ENCODE assay signal across 27 cellular contexts in the genomic region with DNA sequence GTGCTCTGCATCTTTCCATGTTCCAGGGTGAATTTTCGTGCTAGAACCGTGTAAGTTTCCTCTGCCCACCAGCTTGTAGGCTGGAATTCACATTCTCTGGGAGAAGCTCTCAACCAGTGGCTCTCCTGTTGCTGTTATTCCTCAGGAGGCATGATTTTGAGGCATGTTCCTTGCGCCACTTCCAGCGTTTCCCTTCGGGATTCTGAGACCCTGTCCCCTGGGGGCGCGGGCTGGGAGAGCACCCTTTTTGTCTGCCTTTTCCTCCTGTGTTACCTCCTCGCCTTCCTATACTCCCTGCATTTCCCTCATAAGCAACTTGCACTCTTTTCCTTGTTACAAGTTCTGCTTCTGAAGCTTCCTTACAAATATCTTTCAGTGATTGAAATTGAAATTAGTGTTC.
DNase-seq lines count a peak whose midpoint lies in the region; ATAC-seq and TF ChIP-seq lines count a peak whose summit lies in the region.
"Had no signal": no experiment of that assay in that cellular context is flagged by ENCODE, and none has a peak within 500 bp of the region (broad histone marks: within the 10 kb centered on the region; RNA-seq: fewer than 3 reads in every experiment).

No MANE protein-coding gene starts in this region.

- H3K4me1 Mint-ChIP-seq in Caco-2 (ENCODE audit: low read depth, unreplicated experiment) (peaks cover 16% of the 10 kb centered on the region), WTC11 (peaks cover 47% of the 10 kb centered on the region), nephron (peaks cover 14% of the 10 kb centered on the region)
- H3K4me1 Mint-ChIP-seq in naive thymus-derived CD4-positive, alpha-beta T cell, result no peaks in the 10 kb centered on the region
- H3K4me1 Mint-ChIP-seq: B cell had no signal

- CTCF ChIA-PET in Caco-2 (lab: Charles Lee), result no interaction called here
- CTCF ChIA-PET in WTC11 (lab: Charles Lee), result interaction anchor here (1.2 kb wide), 1 partner anchor 451 kb away, joined by 3 read pairs; no protein-coding TSS in a partner anchor
- CTCF ChIA-PET in naive thymus-derived CD4-positive, alpha-beta T cell (lab: Charles Lee), result no interaction called here

- peaks cover 6% of the 10 kb centered on the region for H3K36me3 Mint-ChIP-seq in Caco-2 (ENCODE audit: insufficient read depth, unreplicated experiment)
- H3K36me3 Mint-ChIP-seq in WTC11, result no peaks in the 10 kb centered on the region
- H3K36me3 Mint-ChIP-seq in nephron (ENCODE audit: low read depth), result no peaks in the 10 kb centered on the region
- peaks cover 0 to 3% (median 0%) of the 10 kb centered on the region in 5 donors for H3K36me3 Mint-ChIP-seq in naive thymus-derived CD4-positive, alpha-beta T cell
- H3K36me3 Mint-ChIP-seq: CD8-positive, alpha-beta T cell had no signal

- no TSS peak for BruUV-seq in Caco-2 (replicated peaks; lab: Mats Ljungman, UMichigan)

- intact Hi-C loops in Caco-2 (cut with micrococcal nuclease; ENCODE audit: unreplicated experiment), result loop anchor here (5.0 kb wide), 1 partner anchor 76 kb away; no protein-coding TSS in a partner anchor
- intact Hi-C loops in naive thymus-derived CD4-positive, alpha-beta T cell (cut with micrococcal nuclease), result no loop called here

- no peaks in the 10 kb centered on the region for H3K36me3 ChIP-seq in Caco-2 (ENCODE audit: control insufficient read depth, insufficient read depth, low read length)
- no peaks in the 10 kb centered on the region for H3K36me3 ChIP-seq in naive thymus-derived CD4-positive, alpha-beta T cell (ENCODE audit: control insufficient read depth in 2 of 3, insufficient read depth in 3 of 3, low read length in 3 of 3)
- H3K36me3 ChIP-seq: MG63, SJCRH30 had no signal

- no peak overlapping the region for H3K4me3 ChIP-seq in Caco-2 (ENCODE audit: low read depth, low read length)
- no peak overlapping the region for H3K4me3 ChIP-seq in naive thymus-derived CD4-positive, alpha-beta T cell (ENCODE audit: low read length)
- H3K4me3 ChIP-seq: MG63, SJCRH30 had no signal

- H3K27ac ChIP-seq in naive thymus-derived CD4-positive, alpha-beta T cell (ENCODE audit: low read depth, low read length), result no peak overlapping the region
- H3K27ac ChIP-seq: 22Rv1, C4-2B, SJCRH30 had no signal

- no peaks in the 10 kb centered on the region for H3K27me3 Mint-ChIP-seq in Caco-2 (ENCODE audit: insufficient read depth, unreplicated experiment)
- no peaks in the 10 kb centered on the region for H3K27me3 Mint-ChIP-seq in WTC11 (ENCODE audit: low read depth)
- H3K27me3 Mint-ChIP-seq in nephron (ENCODE audit: low read depth), result no peaks in the 10 kb centered on the region
- H3K27me3 Mint-ChIP-seq in naive thymus-derived CD4-positive, alpha-beta T cell, result no peaks in the 10 kb centered on the region
- H3K27me3 Mint-ChIP-seq: B cell had no signal

- peak; percentile 78 for ATAC-seq in WTC11
- no peak for ATAC-seq in naive thymus-derived CD4-positive, alpha-beta T cell
- ATAC-seq: CD8-positive, alpha-beta T cell; PC-3; SK-N-SH treated with all-trans-retinoic acid at 6 μM for 48 hours had no signal

- no peak overlapping the region for H3K4me3 Mint-ChIP-seq in Caco-2 (ENCODE audit: unreplicated experiment)
- no peak overlapping the region for H3K4me3 Mint-ChIP-seq in WTC11
- no peak overlapping the region for H3K4me3 Mint-ChIP-seq in nephron
- H3K4me3 Mint-ChIP-seq in naive thymus-derived CD4-positive, alpha-beta T cell, result no peak overlapping the region
- H3K4me3 Mint-ChIP-seq: B cell; CD8-positive, alpha-beta T cell had no signal

- H3K27ac Mint-ChIP-seq in Caco-2 (ENCODE audit: unreplicated experiment) (peak overlapping the region; percentile 18), WTC11 (peak overlapping the region; percentile 35), nephron (peak overlapping the region; percentile 1 to 76 (median 5))
- H3K27ac Mint-ChIP-seq in naive thymus-derived CD4-positive, alpha-beta T cell, result no peak overlapping the region
- H3K27ac Mint-ChIP-seq: B cell; CD8-positive, alpha-beta T cell had no signal

- no peak for DNase-seq in Caco-2
- DNase-seq in WTC11 (ENCODE audit: low spot score), result peak; percentile 36
- DNase-seq in iPS-NIHi11 (ENCODE audit: low spot score), result peak; percentile 23
- no peak for DNase-seq in naive thymus-derived CD4-positive, alpha-beta T cell
- no peak for DNase-seq in stimulated activated CD4-positive, alpha-beta T cell treated with anti-CD3 and anti-CD28 coated beads, Interleukin-4, amount 100 ng/mL, for 1 hour
- DNase-seq in central memory CD4-positive, alpha-beta T cell, result no peak
- DNase-seq in NCI-H1417 (lab: John Stamatoyannopoulos, UW), result no peak
- DNase-seq: CD8-positive, alpha-beta T cell; DMS 273 treated with DMSO at 0.1 percent for 48 hours; DMS79; GOT3; IMR-90; KG1; MG63; NCI-H1105 treated with DMSO at 0.1 percent for 48 hours; NCI-H2029; NCI-H446; NCI-H526; NCI-H82; NK-92 treated with Interleukin-12 subunit alpha and Interleukin-12 subunit beta, amount 100 ng/mL, for 24 hours; PC-3; SJCRH30 had no signal

- H3K4me1 ChIP-seq in Caco-2, result peaks cover 24% of the 10 kb centered on the region
- no peaks in the 10 kb centered on the region for H3K4me1 ChIP-seq in naive thymus-derived CD4-positive, alpha-beta T cell (ENCODE audit: control insufficient read depth in 2 of 2, insufficient read depth in 2 of 2, low read length in 2 of 2)
- H3K4me1 ChIP-seq: SJCRH30 had no signal

- no peaks in the 10 kb centered on the region for H3K27me3 ChIP-seq in Caco-2 (replicated peaks; ENCODE audit: control insufficient read depth, insufficient read depth, low read length)
- no peaks in the 10 kb centered on the region for H3K27me3 ChIP-seq in naive thymus-derived CD4-positive, alpha-beta T cell (ENCODE audit: control insufficient read depth in 2 of 2, insufficient read depth in 2 of 2, low read length in 2 of 2)
- H3K27me3 ChIP-seq: MG63, SJCRH30 had no signal

- no peaks in the 10 kb centered on the region for H3K9me3 ChIP-seq in Caco-2
- no peaks in the 10 kb centered on the region for H3K9me3 ChIP-seq in naive thymus-derived CD4-positive, alpha-beta T cell (ENCODE audit: control insufficient read depth in 2 of 3, low read length in 3 of 3)
- H3K9me3 ChIP-seq: MG63, SJCRH30 had no signal

- H3K9me3 Mint-ChIP-seq in Caco-2 (ENCODE audit: unreplicated experiment), result no peaks in the 10 kb centered on the region
- peaks cover 1% of the 10 kb centered on the region for H3K9me3 Mint-ChIP-seq in WTC11
- H3K9me3 Mint-ChIP-seq in nephron, result no peaks in the 10 kb centered on the region
- peaks cover 0 to 9% (median 2%) of the 10 kb centered on the region in 11 donors for H3K9me3 Mint-ChIP-seq in naive thymus-derived CD4-positive, alpha-beta T cell
- H3K9me3 Mint-ChIP-seq: CD8-positive, alpha-beta T cell had no signal

- TF ChIP-seq CTCF in Caco-2 (IDR thresholded peaks at IDR 0.05; ENCODE audit: insufficient read depth in 1 of 2, low read depth in 1 of 2, low read length in 1 of 2, severe bottlenecking in 1 of 2, unreplicated experiment in 1 of 2), result no peak
- TF ChIP-seq CTCF in WTC11 (IDR thresholded peaks at IDR 0.05), result no peak
- no peak for TF ChIP-seq CTCF in nephron (IDR thresholded peaks at IDR 0.05; ENCODE audit: unreplicated experiment in 3 of 3)

- POLR2A ChIA-PET in Caco-2 (lab: Charles Lee) (no interaction called here), WTC11 (lab: Charles Lee) (no interaction called here)
- POLR2A ChIA-PET in naive thymus-derived CD4-positive, alpha-beta T cell (lab: Charles Lee), result no interaction called here

TF ChIP-seq in WTC11, 78 proteins besides CTCF, POLR2A, EP300 and RAD21:
- no peak for TF ChIP-seq PRRX2 (CRISPR knock-in tag; IDR thresholded peaks at IDR 0.05)
- no peak for TF ChIP-seq ZNF671 (CRISPR knock-in tag; IDR thresholded peaks at IDR 0.05)
- TF ChIP-seq, protein P1, sequence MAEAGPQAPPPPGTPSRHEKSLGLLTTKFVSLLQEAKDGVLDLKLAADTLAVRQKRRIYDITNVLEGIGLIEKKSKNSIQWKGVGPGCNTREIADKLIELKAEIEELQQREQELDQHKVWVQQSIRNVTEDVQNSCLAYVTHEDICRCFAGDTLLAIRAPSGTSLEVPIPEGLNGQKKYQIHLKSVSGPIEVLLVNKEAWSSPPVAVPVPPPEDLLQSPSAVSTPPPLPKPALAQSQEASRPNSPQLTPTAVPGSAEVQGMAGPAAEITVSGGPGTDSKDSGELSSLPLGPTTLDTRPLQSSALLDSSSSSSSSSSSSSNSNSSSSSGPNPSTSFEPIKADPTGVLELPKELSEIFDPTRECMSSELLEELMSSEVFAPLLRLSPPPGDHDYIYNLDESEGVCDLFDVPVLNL (CRISPR knock-in tag; IDR thresholded peaks at IDR 0.05; ENCODE audit: borderline replicate concordance, low read depth), result no peak
- TF ChIP-seq NR3C1 (CRISPR knock-in tag; conservative IDR thresholded peaks at IDR 0.05; ENCODE audit: low read depth), result no peak
TF ChIP-seq in WTC11: peak in this region for 0.

Comparison
In these comparisons a context has a peak if more than half of its experiments do, and no peak if none do; other contexts are left out.
1. DNase-seq: peak in WTC11 (single experiment) and iPS-NIHi11 (single experiment); none in Caco-2 (0 of 2), naive thymus-derived CD4-positive, alpha-beta T cell (0 of 9), stimulated activated CD4-positive, alpha-beta T cell treated with anti-CD3 and anti-CD28 coated beads, Interleukin-4, amount 100 ng/mL, for 1 hour (single experiment), central memory CD4-positive, alpha-beta T cell (single experiment) and NCI-H1417 (0 of 3).
2. H3K27ac Mint-ChIP-seq: peak in Caco-2 (single experiment), WTC11 (single experiment) and nephron (3 of 3); none in naive thymus-derived CD4-positive, alpha-beta T cell (0 of 9).